Comparison of ENCODE assay signal across 1 cellular context in genomic region chr1:243950166-243950565, GRCh38.
TF ChIP-seq lines count a peak whose summit lies in the region.

No MANE protein-coding gene starts in this region.

TF ChIP-seq in IMR-90, 13 proteins besides CTCF, POLR2A, EP300 and RAD21 (continued from another document):
- TF ChIP-seq USF2 (IDR thresholded peaks at IDR 0.05; ENCODE audit: low read depth, low read length) (no peak), RCOR1 (IDR thresholded peaks at IDR 0.05; ENCODE audit: insufficient replicate concordance, low read length) (no peak)
- TF ChIP-seq, protein P1, sequence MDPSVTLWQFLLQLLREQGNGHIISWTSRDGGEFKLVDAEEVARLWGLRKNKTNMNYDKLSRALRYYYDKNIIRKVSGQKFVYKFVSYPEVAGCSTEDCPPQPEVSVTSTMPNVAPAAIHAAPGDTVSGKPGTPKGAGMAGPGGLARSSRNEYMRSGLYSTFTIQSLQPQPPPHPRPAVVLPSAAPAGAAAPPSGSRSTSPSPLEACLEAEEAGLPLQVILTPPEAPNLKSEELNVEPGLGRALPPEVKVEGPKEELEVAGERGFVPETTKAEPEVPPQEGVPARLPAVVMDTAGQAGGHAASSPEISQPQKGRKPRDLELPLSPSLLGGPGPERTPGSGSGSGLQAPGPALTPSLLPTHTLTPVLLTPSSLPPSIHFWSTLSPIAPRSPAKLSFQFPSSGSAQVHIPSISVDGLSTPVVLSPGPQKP (IDR thresholded peaks at IDR 0.05; ENCODE audit: borderline replicate concordance, low read depth, low read length): no peak
